Comparison of ENCODE assay signal across 10 cellular contexts in the genomic region with DNA sequence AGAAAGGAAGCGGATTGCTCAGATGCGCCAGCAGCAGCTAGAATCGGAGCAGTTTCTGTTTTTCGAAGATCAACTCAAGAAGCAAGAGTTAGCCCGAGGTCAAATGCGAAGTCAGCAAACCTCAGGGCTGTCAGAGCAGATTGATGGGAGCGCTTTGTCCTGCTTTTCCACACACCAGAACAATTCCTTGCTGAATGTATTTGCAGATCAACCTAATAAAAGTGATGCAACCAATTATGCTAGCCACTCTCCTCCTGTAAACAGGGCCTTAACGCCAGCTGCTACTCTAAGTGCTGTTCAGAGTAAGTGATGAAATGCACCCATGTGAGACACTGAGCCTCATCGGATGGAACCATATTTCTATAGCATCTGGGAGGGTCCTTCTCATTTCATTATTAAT. TPM values are rescaled to one million over a fixed set of nuclear protein-coding genes. Genes with fewer than 3 reads are reported as not detected.
DNase-seq lines count a peak whose midpoint lies in the region; ATAC-seq and TF ChIP-seq lines count a peak whose summit lies in the region.
"Had no signal": no experiment of that assay in that cellular context is flagged by ENCODE, and none has a peak within 500 bp of the region (broad histone marks: within the 10 kb centered on the region; RNA-seq: fewer than 3 reads in every experiment).

No MANE protein-coding gene starts in this region.

- peak; percentile 44 for DNase-seq in G401 (ENCODE audit: low spot score)
- DNase-seq in NCI-H2227 treated with DMSO at 0.1 percent for 48 hours (lab: John Stamatoyannopoulos, UW) = peak; percentile 55
- DNase-seq in fibroblast of mammary gland (ENCODE audit: low read depth) = peak; percentile 79
- DNase-seq in retina = peak; percentile 61
- DNase-seq in colonic mucosa = no peak
- no peak for DNase-seq in activated effector memory CD4-positive, alpha-beta T cell treated with anti-CD3 and anti-CD28 coated beads, Interleukin-2, amount 50 U/mL, for 16 hours
- DNase-seq: stimulated activated CD4-positive, alpha-beta T cell treated with anti-CD3 and anti-CD28 coated beads, Interleukin-4, amount 100 ng/mL, for 1 hour had no signal

- H3K4me1 ChIP-seq in colonic mucosa = no peaks in the 10 kb centered on the region

- TF ChIP-seq CTCF in fibroblast of mammary gland (conservative IDR thresholded peaks at IDR 0.05; ENCODE audit: control insufficient read depth, insufficient read depth, low read depth, low read length) = no peak
- no peak for TF ChIP-seq CTCF in colonic mucosa (IDR thresholded peaks at IDR 0.05)

- no peak for ATAC-seq in GM19324 (IDR thresholded peaks at IDR 0.05; ENCODE audit: low FRiP score, unreplicated experiment)
- ATAC-seq in GM18867 (IDR thresholded peaks at IDR 0.05; ENCODE audit: unreplicated experiment) = no peak
- ATAC-seq: natural killer cell treated with Interleukin-12 subunit alpha and Interleukin-12 subunit beta and Interleukin-15 and Interleukin-18, amount 100 ng/mL, for 72 hours had no signal

- no peaks in the 10 kb centered on the region for H3K36me3 ChIP-seq in colonic mucosa

- no peak overlapping the region for H3K4me3 ChIP-seq in fibroblast of mammary gland (ENCODE audit: control insufficient read depth, low read depth, low read length)
- no peak overlapping the region for H3K4me3 ChIP-seq in colonic mucosa

- intact Hi-C loops in colonic mucosa (cut with DNase I) = no loop called here

- in situ Hi-C loops in G401 (cut with HindIII; ENCODE audit: low sequenced_read_pairs) = no loop called here

- no peaks in the 10 kb centered on the region for H3K9me3 ChIP-seq in colonic mucosa

- no peak overlapping the region for H3K27ac ChIP-seq in colonic mucosa

- no peaks in the 10 kb centered on the region for H3K27me3 ChIP-seq in colonic mucosa

- H3K9ac ChIP-seq in colonic mucosa (ENCODE audit: low read depth in 2 of 2, low read length in 2 of 2) = no peak overlapping the region

RNA-seq across cellular contexts. Expression of a gene that starts 33.1 kb away (rescaled TPM):
- not detected in 2 replicates for total RNA-seq in G401 (2014; rRNA removed; shearing (Covaris generic))
- total RNA-seq in colonic mucosa = 10 to 100 TPM; 16.3 to 20.4 TPM

RNA-seq across cellular contexts. Expression of a gene that starts 39.4 kb away (rescaled TPM):
- total RNA-seq in G401 (2014; rRNA removed; shearing (Covaris generic)) = 10.6 and 14.2 TPM in 2 replicates
- 100 to 1,000 TPM in 1 of 2 donors, 10 to 100 TPM in 1; 88.3 to 265 TPM for total RNA-seq in colonic mucosa

Comparison
In these comparisons a context has a peak if more than half of its experiments do, and no peak if none do; other contexts are left out.
1. DNase-seq: peak in G401 (single experiment), NCI-H2227 treated with DMSO at 0.1 percent for 48 hours (single experiment), fibroblast of mammary gland (single experiment) and retina (single experiment); none in colonic mucosa (single experiment) and activated effector memory CD4-positive, alpha-beta T cell treated with anti-CD3 and anti-CD28 coated beads, Interleukin-2, amount 50 U/mL, for 16 hours (single experiment).
2. RNA of a gene that starts 33.1 kb away (total RNA-seq): 16.3 to 20.4 TPM in colonic mucosa; not detected in G401; every median in the first group is over 10 times any median in the second.